In genomic region chr10:14875941-14876340, GRCh38 we compare ENCODE assay signal across 30 cellular contexts. TPM values are rescaled to one million over a fixed set of nuclear protein-coding genes. Genes with fewer than 3 reads are reported as not detected.
A peak's percentile ranks its signal among the peaks of the same experiment; 100 is the strongest.
DNase-seq lines count a peak whose midpoint lies in the region; ATAC-seq, FAIRE-seq and TF ChIP-seq lines count a peak whose summit lies in the region.
"Had no signal": no experiment of that assay in that cellular context is flagged by ENCODE, and none has a peak within 500 bp of the region (broad histone marks: within the 10 kb centered on the region; RNA-seq: fewer than 3 reads in every experiment).

No MANE protein-coding gene starts in this region.

- H3K9ac ChIP-seq in K562 (ENCODE audit: insufficient read depth in 1 of 2, low read depth in 2 of 2, low read length in 2 of 2): no peak overlapping the region

- no peaks in the 10 kb centered on the region; the same call in 1 of the 2 replicates for H4K20me1 ChIP-seq in GM23338 (replicated peaks; ENCODE audit: insufficient read depth)
- peaks cover 8% of the 10 kb centered on the region; the same call in 1 of the 2 replicates for H4K20me1 ChIP-seq in K562 (replicated peaks; ENCODE audit: control insufficient read depth, insufficient read depth, low read length)

- TF ChIP-seq CTCF in GM23338 (conservative IDR thresholded peaks at IDR 0.05; ENCODE audit: low read depth in 2 of 2) (no peak), K562 (IDR thresholded peaks at IDR 0.05 in 2 of 3, conservative IDR thresholded peaks at IDR 0.05 in 1 of 3; ENCODE audit: insufficient read depth in 2 of 3, low read depth in 1 of 3, low read length in 3 of 3) (no peak), neural crest cell (conservative IDR thresholded peaks at IDR 0.05) (no peak), GM10248 (IDR thresholded peaks at IDR 0.05; ENCODE audit: control extremely low read depth, extremely low read depth, low read depth, missing control alignments) (no peak)

- in situ Hi-C loops in K562 (cut with MboI): no loop called here

- H3K27me3 ChIP-seq in GM23338 (ENCODE audit: insufficient read depth): no peaks in the 10 kb centered on the region
- no peaks in the 10 kb centered on the region for H3K27me3 ChIP-seq in K562 (ENCODE audit: control insufficient read depth in 2 of 2, insufficient read depth in 2 of 2, low read length in 2 of 2)
- H3K27me3 ChIP-seq: brain microvascular endothelial cell, colonic mucosa, upper lobe of left lung had no signal

- H3K4me1 ChIP-seq in GM23338 (ENCODE audit: insufficient read depth) (peaks cover 27% of the 10 kb centered on the region), K562 (replicated peaks in 1 of 2; ENCODE audit: control insufficient read depth in 2 of 2, insufficient read depth in 2 of 2, low read length in 2 of 2) (peaks cover 12 to 17% of the 10 kb centered on the region in 2 experiments; a peak in 4 of 5 replicates)

- no peaks in the 10 kb centered on the region for H3K9me3 Mint-ChIP-seq in activated naive CD8-positive, alpha-beta T cell (ENCODE audit: low read depth)
- H3K9me3 Mint-ChIP-seq in activated naive CD8-positive, alpha-beta T cell treated with anti-CD3 and anti-CD28 coated beads for 36 hours: no peaks in the 10 kb centered on the region
- H3K9me3 Mint-ChIP-seq in GM23338 (no peaks in the 10 kb centered on the region), neural crest cell (no peaks in the 10 kb centered on the region)
- H3K9me3 Mint-ChIP-seq: activated CD8-positive, alpha-beta T cell treated with anti-CD3 and anti-CD28 coated beads for 36 hours; CD8-positive, alpha-beta memory T cell; memory B cell had no signal

- POLR2A ChIA-PET in K562 (lab: Yijun Ruan, JAX) (interaction anchor here (0.9 to 1.6 kb wide), 4 partner anchors 9 to 38 kb away, joined by 4 to 6 read pairs (median 4); partner anchors contain the start of genes CDNF, HSPA14 and MSANTD7), GM10248 (lab: Yijun Ruan, JAX) (no interaction called here)

- CTCF ChIA-PET in K562 (lab: Yijun Ruan, JAX; ENCODE audit: low intra/inter-chr PET ratio): no interaction called here
- CTCF ChIA-PET in GM10248 (lab: Yijun Ruan, JAX): interaction anchor here (0.9 to 1.5 kb wide), 2 partner anchors 9 to 14 kb away, joined by 3 to 4 read pairs; no protein-coding TSS in a partner anchor

- H3K4me3 ChIP-seq in GM23338 (no peak overlapping the region), K562 (no peak overlapping the region)
- H3K4me3 ChIP-seq: A549, colonic mucosa, upper lobe of left lung had no signal

- no peaks in the 10 kb centered on the region for H3K9me1 ChIP-seq in K562 (ENCODE audit: control insufficient read depth, insufficient read depth, low read length)

- ATAC-seq in GM23338 (no peak), K562 (no peak), HG03378 (IDR thresholded peaks at IDR 0.05; ENCODE audit: unreplicated experiment) (no peak)
- ATAC-seq: A549; activated CD4-positive, CD25-positive, alpha-beta regulatory T cell treated with anti-CD3 and anti-CD28 coated beads, Interleukin-2, amount 50 U/mL, for 24 hours; activated CD8-positive, alpha-beta T cell treated with anti-CD3 and anti-CD28 coated beads for 36 hours; left cardiac atrium had no signal

- TF ChIP-seq RAD21 in K562 (CRISPR knock-in tag; conservative IDR thresholded peaks at IDR 0.05 in 1 of 2, IDR thresholded peaks at IDR 0.05 in 1 of 2): no peak

- WGBS in K562 (ENCODE audit: insufficient coverage, low coverage, missing lambda C conversion rate): 91% methylated on average over 12 of the region's 12 CpGs

- no peak for DNase-seq in activated naive CD8-positive, alpha-beta T cell treated with anti-CD3 and anti-CD28 coated beads for 36 hours
- no peak for DNase-seq in GM23338 (ENCODE audit: low spot score)
- DNase-seq in K562 (ENCODE audit: extremely low read depth in 1 of 4, low spot score in 3 of 4): no peak
- no peak for DNase-seq in neural crest cell (ENCODE audit: low read depth, low spot score)
- no peak for DNase-seq in GM10248 (ENCODE audit: extremely low spot score)
- no peak for DNase-seq in middle frontal gyrus (ENCODE audit: extremely low spot score, low spot score)
- DNase-seq: activated CD8-positive, alpha-beta T cell treated with anti-CD3 and anti-CD28 coated beads for 36 hours; activated effector memory CD4-positive, alpha-beta T cell treated with Interleukin-2 at 50 U/mL for 16 hours; AML-193; brain microvascular endothelial cell; CD8-positive, alpha-beta memory T cell; colonic mucosa; effector CD8-positive, alpha-beta T cell; H7; KBM-7; left cardiac atrium; MV-4-11; NCI-H146; NCI-H2107; NCI-H446; small intestine; T-helper 1 cell; upper lobe of left lung had no signal

- no peak for TF ChIP-seq POLR2A in K562 (conservative IDR thresholded peaks at IDR 0.05)

- peaks cover 2% of the 10 kb centered on the region for H3K36me3 Mint-ChIP-seq in activated naive CD8-positive, alpha-beta T cell
- H3K36me3 Mint-ChIP-seq in activated naive CD8-positive, alpha-beta T cell treated with anti-CD3 and anti-CD28 coated beads for 36 hours: peaks cover 12% of the 10 kb centered on the region
- peaks cover 3% of the 10 kb centered on the region; the same call in 2 of the 3 replicates for H3K36me3 Mint-ChIP-seq in GM23338 (ENCODE audit: low read depth)
- no peaks in the 10 kb centered on the region for H3K36me3 Mint-ChIP-seq in neural crest cell (ENCODE audit: low read depth)
- H3K36me3 Mint-ChIP-seq: memory B cell had no signal

- TF ChIP-seq EP300 in K562 (IDR thresholded peaks at IDR 0.05; ENCODE audit: low read length): no peak

- no peak overlapping the region for H3K27ac ChIP-seq in GM23338 (ENCODE audit: low read depth)
- H3K27ac ChIP-seq in K562 (ENCODE audit: extremely low read depth, low read depth, low read length): no peak overlapping the region
- H3K27ac ChIP-seq: brain microvascular endothelial cell, colonic mucosa, upper lobe of left lung had no signal

- H3K4me3 Mint-ChIP-seq in activated naive CD8-positive, alpha-beta T cell: peak overlapping the region; percentile 53
- no peak overlapping the region for H3K4me3 Mint-ChIP-seq in activated naive CD8-positive, alpha-beta T cell treated with anti-CD3 and anti-CD28 coated beads for 36 hours
- H3K4me3 Mint-ChIP-seq in GM23338 (peak overlapping the region; percentile 96; the same call in 2 of the 3 replicates), neural crest cell (peak overlapping the region; percentile 99)

- H3F3A ChIP-seq in GM23338 (replicated peaks; ENCODE audit: low read depth): no peaks in the 10 kb centered on the region

- intact Hi-C loops in K562 (cut with micrococcal nuclease): loop anchor here (5.0 kb wide), 1 partner anchor 39 kb away; the partner anchor contains the start of genes CDNF, HSPA14 and MSANTD7

- H3K79me2 ChIP-seq in GM23338 (replicated peaks; ENCODE audit: insufficient read depth) (peaks cover 31% of the 10 kb centered on the region), K562 (ENCODE audit: control insufficient read depth, insufficient read depth, low read length) (peaks cover 46% of the 10 kb centered on the region)

- no peak overlapping the region for H3K27ac Mint-ChIP-seq in activated naive CD8-positive, alpha-beta T cell
- no peak overlapping the region for H3K27ac Mint-ChIP-seq in activated naive CD8-positive, alpha-beta T cell treated with anti-CD3 and anti-CD28 coated beads for 36 hours
- no peak overlapping the region for H3K27ac Mint-ChIP-seq in GM23338
- no peak overlapping the region for H3K27ac Mint-ChIP-seq in neural crest cell (ENCODE audit: unreplicated experiment)
- H3K27ac Mint-ChIP-seq: activated CD8-positive, alpha-beta T cell treated with anti-CD3 and anti-CD28 coated beads for 36 hours; memory B cell had no signal

- H2AFZ ChIP-seq in GM23338 (no peak overlapping the region), K562 (ENCODE audit: low read depth, low read length) (no peak overlapping the region)

- H3K9me3 ChIP-seq in K562 (replicated peaks; ENCODE audit: control insufficient read depth, insufficient read depth, low read depth, low read length): no peaks in the 10 kb centered on the region
- H3K9me3 ChIP-seq: A549, colonic mucosa, upper lobe of left lung had no signal

- no peaks in the 10 kb centered on the region for H3K9me2 ChIP-seq in GM23338 (ENCODE audit: insufficient read depth)

- no peaks in the 10 kb centered on the region for H3K27me3 Mint-ChIP-seq in activated naive CD8-positive, alpha-beta T cell
- H3K27me3 Mint-ChIP-seq in activated naive CD8-positive, alpha-beta T cell treated with anti-CD3 and anti-CD28 coated beads for 36 hours: no peaks in the 10 kb centered on the region
- H3K27me3 Mint-ChIP-seq in GM23338 (ENCODE audit: insufficient read depth, low read depth, poor library complexity) (peaks cover 5% of the 10 kb centered on the region), neural crest cell (ENCODE audit: low read depth) (no peaks in the 10 kb centered on the region)
- H3K27me3 Mint-ChIP-seq: activated CD8-positive, alpha-beta T cell treated with anti-CD3 and anti-CD28 coated beads for 36 hours; memory B cell had no signal

- no peaks in the 10 kb centered on the region for H3K36me3 ChIP-seq in GM23338 (ENCODE audit: insufficient read depth)
- peaks cover 14% of the 10 kb centered on the region; the same call in 2 of the 3 replicates for H3K36me3 ChIP-seq in K562 (ENCODE audit: control insufficient read depth, insufficient read depth, low read length)
- H3K36me3 ChIP-seq: brain microvascular endothelial cell, colonic mucosa had no signal

- peaks cover 37% of the 10 kb centered on the region for H3K4me1 Mint-ChIP-seq in activated naive CD8-positive, alpha-beta T cell (ENCODE audit: low read depth)
- H3K4me1 Mint-ChIP-seq in activated naive CD8-positive, alpha-beta T cell treated with anti-CD3 and anti-CD28 coated beads for 36 hours: peaks cover 20% of the 10 kb centered on the region
- H3K4me1 Mint-ChIP-seq in GM23338 (peaks cover 23% of the 10 kb centered on the region), neural crest cell (peaks cover 26% of the 10 kb centered on the region)

- BruUV-seq in K562 (replicated peaks; lab: Mats Ljungman, UMichigan): no TSS peak

- peak overlapping the region; percentile 93; the same call in 1 of the 2 replicates for H3K4me2 ChIP-seq in GM23338
- H3K4me2 ChIP-seq in K562 (ENCODE audit: insufficient read depth, low read length): no peak overlapping the region

- no peak for FAIRE-seq in K562 (lab: Jason Lieb, UNC)
- FAIRE-seq: A549, small intestine had no signal

RNA-seq across cellular contexts. Expression of gene SUV39H2, which starts 2.7 kb away (rescaled TPM):
- total RNA-seq in activated naive CD8-positive, alpha-beta T cell treated with anti-CD3 and anti-CD28 coated beads for 36 hours: 10 to 100 TPM; 43.8 to 46.0 TPM
- 49.2 and 59.1 TPM in 2 replicates for total RNA-seq in GM23338 (2014; rRNA removed; shearing (Covaris generic))
- polyA plus RNA-seq in GM23338 (2016; fragmentation: Nextera tagmentation; extraction: Ambion mirVana) (30.4 and 33.3 TPM in 2 replicates), K562 (2011; rRNA removed) (28.3 and 40.6 TPM in 2 replicates), K562 (2014; fragmentation: Illumina TruSeq; extraction: Trizol) (38.4 and 54.3 TPM in 2 replicates), K562 (2014; fragmentation: Nextera tagmentation; extraction: Ambion mirVana) (10 to 100 TPM; 41.7 to 45.7 TPM), K562 (2014; rRNA removed) (24.1 and 27.0 TPM in 2 replicates)
- total RNA-seq in K562 (2011; cell fraction: chromatin; rRNA removed; ENCODE audit: low replicate concordance): 16.3 and 60.2 TPM in 2 replicates
- 9.0 and 13.4 TPM in 2 replicates for total RNA-seq in K562 (2011; cell fraction: nucleolus; rRNA removed)
- total RNA-seq in K562 (2011; cell fraction: nucleoplasm; rRNA removed): 27.8 and 58.1 TPM in 2 replicates
- total RNA-seq in K562 (2014; rRNA removed) (26.4 and 28.1 TPM in 2 replicates), K562 (2014; rRNA removed; fragmentation: Illumina TruSeq; extraction: Trizol) (49.6 and 53.5 TPM in 2 replicates), K562 (2015; rRNA removed; fragmentation: Illumina TruSeq; extraction: Trizol) (37.5 and 41.3 TPM in 2 replicates), K562 (2021) (32.6 and 36.6 TPM in 2 replicates), neural crest cell (79.7 and 90.5 TPM in 2 replicates)
- polyA plus RNA-seq in K562 (2011; cell fraction: cytosol; rRNA removed): 9.8 and 14.4 TPM in 2 replicates
- polyA plus RNA-seq in K562 (2011; cell fraction: nucleus; rRNA removed): 9.0 and 12.6 TPM in 2 replicates
- 25.8 and 41.8 TPM in 2 replicates for polyA plus RNA-seq in K562 (2012)
- polyA minus RNA-seq in K562 (2011; rRNA and poly(A)+ RNA removed): 54.9 and 57.6 TPM in 2 replicates
- polyA minus RNA-seq in K562 (2011; cell fraction: cytosol; rRNA and poly(A)+ RNA removed): 14.4 and 22.8 TPM in 2 replicates
- polyA minus RNA-seq in K562 (2011; cell fraction: nucleus; rRNA and poly(A)+ RNA removed): 18.8 and 29.1 TPM in 2 replicates

RNA-seq across cellular contexts. Expression of gene HSPA14, which starts 37.8 kb away (rescaled TPM):
- 10 to 100 TPM; 45.9 to 50.5 TPM for total RNA-seq in activated naive CD8-positive, alpha-beta T cell treated with anti-CD3 and anti-CD28 coated beads for 36 hours
- 32.4 and 35.8 TPM in 2 replicates for total RNA-seq in GM23338 (2014; rRNA removed; shearing (Covaris generic))
- polyA plus RNA-seq in GM23338 (2016; fragmentation: Nextera tagmentation; extraction: Ambion mirVana): 46.5 and 48.1 TPM in 2 replicates
- total RNA-seq in K562 (2011; cell fraction: chromatin; rRNA removed; ENCODE audit: low replicate concordance): 10.9 and 32.7 TPM in 2 replicates
- total RNA-seq in K562 (2011; cell fraction: nucleolus; rRNA removed): 6.5 and 8.0 TPM in 2 replicates
- 16.4 and 26.8 TPM in 2 replicates for total RNA-seq in K562 (2011; cell fraction: nucleoplasm; rRNA removed)
- 38.9 and 47.9 TPM in 2 replicates for total RNA-seq in K562 (2014; rRNA removed)
- 65.1 and 77.7 TPM in 2 replicates for total RNA-seq in K562 (2014; rRNA removed; fragmentation: Illumina TruSeq; extraction: Trizol)
- 57.5 and 63.2 TPM in 2 replicates for total RNA-seq in K562 (2015; rRNA removed; fragmentation: Illumina TruSeq; extraction: Trizol)
- 41.9 and 46.2 TPM in 2 replicates for total RNA-seq in K562 (2021)
- polyA plus RNA-seq in K562 (2011; rRNA removed): 52.3 and 71.5 TPM in 2 replicates
- polyA plus RNA-seq in K562 (2011; cell fraction: cytosol; rRNA removed): 12.0 and 24.9 TPM in 2 replicates
- polyA plus RNA-seq in K562 (2011; cell fraction: nucleus; rRNA removed): 16.6 and 28.1 TPM in 2 replicates
- polyA plus RNA-seq in K562 (2012): 25.4 and 33.0 TPM in 2 replicates
- 47.0 and 51.9 TPM in 2 replicates for polyA plus RNA-seq in K562 (2014; fragmentation: Illumina TruSeq; extraction: Trizol)
- 10 to 100 TPM; 70.1 to 75.0 TPM for polyA plus RNA-seq in K562 (2014; fragmentation: Nextera tagmentation; extraction: Ambion mirVana)
- 54.1 and 56.5 TPM in 2 replicates for polyA plus RNA-seq in K562 (2014; rRNA removed)
- polyA minus RNA-seq in K562 (2011; rRNA and poly(A)+ RNA removed): 38.8 and 40.3 TPM in 2 replicates
- 8.4 and 15.2 TPM in 2 replicates for polyA minus RNA-seq in K562 (2011; cell fraction: cytosol; rRNA and poly(A)+ RNA removed)
- 9.8 and 19.3 TPM in 2 replicates for polyA minus RNA-seq in K562 (2011; cell fraction: nucleus; rRNA and poly(A)+ RNA removed)
- 24.2 and 24.5 TPM in 2 replicates for total RNA-seq in neural crest cell

RNA-seq across cellular contexts. Expression of gene MSANTD7, which starts 37.8 kb away (rescaled TPM):
- 10 to 100 TPM; 26.4 to 26.5 TPM for total RNA-seq in activated naive CD8-positive, alpha-beta T cell treated with anti-CD3 and anti-CD28 coated beads for 36 hours
- 18.7 and 19.8 TPM in 2 replicates for total RNA-seq in GM23338 (2014; rRNA removed; shearing (Covaris generic))
- polyA plus RNA-seq in GM23338 (2016; fragmentation: Nextera tagmentation; extraction: Ambion mirVana) (4.9 and 5.3 TPM in 2 replicates), K562 (2011; rRNA removed) (14.6 and 18.9 TPM in 2 replicates), K562 (2014; fragmentation: Illumina TruSeq; extraction: Trizol) (24.3 and 24.7 TPM in 2 replicates), K562 (2014; fragmentation: Nextera tagmentation; extraction: Ambion mirVana) (1 to 10 TPM; 5.2 to 7.1 TPM), K562 (2014; rRNA removed) (16.2 and 18.8 TPM in 2 replicates)
- 19.1 and 30.9 TPM in 2 replicates for total RNA-seq in K562 (2011; cell fraction: chromatin; rRNA removed; ENCODE audit: low replicate concordance)
- total RNA-seq in K562 (2011; cell fraction: nucleolus; rRNA removed): 16.7 and 18.6 TPM in 2 replicates
- total RNA-seq in K562 (2011; cell fraction: nucleoplasm; rRNA removed): 22.8 and 36.6 TPM in 2 replicates
- total RNA-seq in K562 (2014; rRNA removed) (25.0 and 26.9 TPM in 2 replicates), K562 (2014; rRNA removed; fragmentation: Illumina TruSeq; extraction: Trizol) (23.6 and 24.5 TPM in 2 replicates), K562 (2015; rRNA removed; fragmentation: Illumina TruSeq; extraction: Trizol) (26.6 and 27.3 TPM in 2 replicates), K562 (2021) (26.4 and 27.2 TPM in 2 replicates), neural crest cell (24.7 and 27.5 TPM in 2 replicates)
- 9.0 and 9.9 TPM in 2 replicates for polyA plus RNA-seq in K562 (2011; cell fraction: cytosol; rRNA removed)
- 12.3 and 17.3 TPM in 2 replicates for polyA plus RNA-seq in K562 (2011; cell fraction: nucleus; rRNA removed)
- polyA plus RNA-seq in K562 (2012): 11.3 and 18.0 TPM in 2 replicates
- 35.3 and 37.1 TPM in 2 replicates for polyA minus RNA-seq in K562 (2011; rRNA and poly(A)+ RNA removed)
- polyA minus RNA-seq in K562 (2011; cell fraction: cytosol; rRNA and poly(A)+ RNA removed): 17.9 and 24.7 TPM in 2 replicates
- 24.0 and 40.5 TPM in 2 replicates for polyA minus RNA-seq in K562 (2011; cell fraction: nucleus; rRNA and poly(A)+ RNA removed)

RNA-seq across cellular contexts. Expression of gene CDNF, which starts 38.1 kb away (rescaled TPM):
- total RNA-seq in activated naive CD8-positive, alpha-beta T cell treated with anti-CD3 and anti-CD28 coated beads for 36 hours: 1 to 10 TPM in 1 of 2 experiments, under 1 TPM in 1; 0.96 to 1.6 TPM
- 1.1 and 2.2 TPM in 2 replicates for total RNA-seq in GM23338 (2014; rRNA removed; shearing (Covaris generic))
- 0.26 and 0.77 TPM in 2 replicates for polyA plus RNA-seq in GM23338 (2016; fragmentation: Nextera tagmentation; extraction: Ambion mirVana)
- 0.37 and 0.83 TPM in 2 replicates for total RNA-seq in K562 (2011; cell fraction: chromatin; rRNA removed; ENCODE audit: low replicate concordance)
- total RNA-seq in K562 (2011; cell fraction: nucleolus; rRNA removed): 0.83 and 2.2 TPM in 2 replicates
- 0.53 and 0.73 TPM in 2 replicates for total RNA-seq in K562 (2011; cell fraction: nucleoplasm; rRNA removed)
- total RNA-seq in K562 (2014; rRNA removed): 0.64 TPM in 1 of 2 replicates, not detected in the other
- total RNA-seq in K562 (2014; rRNA removed; fragmentation: Illumina TruSeq; extraction: Trizol): 0.29 and 0.61 TPM in 2 replicates
- total RNA-seq in K562 (2015; rRNA removed; fragmentation: Illumina TruSeq; extraction: Trizol): 0.33 and 0.60 TPM in 2 replicates
- total RNA-seq in K562 (2021): 0.85 and 1.00 TPM in 2 replicates
- 0.93 and 1.6 TPM in 2 replicates for polyA plus RNA-seq in K562 (2011; rRNA removed)
- polyA plus RNA-seq in K562 (2011; cell fraction: cytosol; rRNA removed): 0.13 and 1.2 TPM in 2 replicates
- polyA plus RNA-seq in K562 (2011; cell fraction: nucleus; rRNA removed): 0.54 and 0.65 TPM in 2 replicates
- polyA plus RNA-seq in K562 (2012): 0.64 and 2.2 TPM in 2 replicates
- polyA plus RNA-seq in K562 (2014; fragmentation: Illumina TruSeq; extraction: Trizol): 0.61 and 0.96 TPM in 2 replicates
- under 1 TPM; 0.18 to 0.37 TPM for polyA plus RNA-seq in K562 (2014; fragmentation: Nextera tagmentation; extraction: Ambion mirVana)
- polyA plus RNA-seq in K562 (2014; rRNA removed): 1.1 and 1.6 TPM in 2 replicates
- 0.42 and 1.9 TPM in 2 replicates for polyA minus RNA-seq in K562 (2011; rRNA and poly(A)+ RNA removed)
- polyA minus RNA-seq in K562 (2011; cell fraction: cytosol; rRNA and poly(A)+ RNA removed): not detected in 2 replicates
- 0.40 and 1.4 TPM in 2 replicates for polyA minus RNA-seq in K562 (2011; cell fraction: nucleus; rRNA and poly(A)+ RNA removed)
- 1.1 and 1.5 TPM in 2 replicates for total RNA-seq in neural crest cell
- total RNA-seq: epithelial cell of proximal tubule, RPMI7951 had no signal
